Comparison of ENCODE assay signal across 8 cellular contexts in genomic region chr17:66441012-66441703, GRCh38.
DNase-seq lines count a peak whose midpoint lies in the region; ATAC-seq and TF ChIP-seq lines count a peak whose summit lies in the region.

No MANE protein-coding gene starts in this region.

- ATAC-seq in stimulated activated naive CD8-positive, alpha-beta T cell treated with anti-CD3 and anti-CD28 coated beads, Interleukin-15, Interleukin-2, amounts not matched to agents 100 U/mL and 50 U/mL, for 24 hours: no peak
- ATAC-seq in HG03045 (IDR thresholded peaks at IDR 0.05; ENCODE audit: unreplicated experiment) (peak; percentile 66), left colon (no peak)

- no peaks in the 10 kb centered on the region for H3K4me1 ChIP-seq in colonic mucosa

- H3K27ac Mint-ChIP-seq in stimulated activated naive CD8-positive, alpha-beta T cell treated with anti-CD3 and anti-CD28 coated beads, Interleukin-15, Interleukin-2, amounts not matched to agents 100 ng/mL and 50 ng/mL, for 24 hours: no peak overlapping the region

- H3K4me1 Mint-ChIP-seq in stimulated activated naive CD8-positive, alpha-beta T cell treated with anti-CD3 and anti-CD28 coated beads, Interleukin-15, Interleukin-2, amounts not matched to agents 100 ng/mL and 50 ng/mL, for 24 hours (ENCODE audit: low read depth): peaks cover 78% of the 10 kb centered on the region

- peak overlapping the region; percentile 42 for H3K4me3 Mint-ChIP-seq in stimulated activated naive CD8-positive, alpha-beta T cell treated with anti-CD3 and anti-CD28 coated beads, Interleukin-15, Interleukin-2, amounts not matched to agents 100 ng/mL and 50 ng/mL, for 24 hours

- H3K4me3 ChIP-seq in colonic mucosa: no peak overlapping the region

- H3K36me3 Mint-ChIP-seq in stimulated activated naive CD8-positive, alpha-beta T cell treated with anti-CD3 and anti-CD28 coated beads, Interleukin-15, Interleukin-2, amounts not matched to agents 100 ng/mL and 50 ng/mL, for 24 hours (ENCODE audit: low read depth): peaks cover 50% of the 10 kb centered on the region

- no peaks in the 10 kb centered on the region for H3K9me3 ChIP-seq in colonic mucosa

- no peaks in the 10 kb centered on the region for H3K27me3 Mint-ChIP-seq in stimulated activated naive CD8-positive, alpha-beta T cell treated with anti-CD3 and anti-CD28 coated beads, Interleukin-15, Interleukin-2, amounts not matched to agents 100 ng/mL and 50 ng/mL, for 24 hours

- H3K9me3 Mint-ChIP-seq in stimulated activated naive CD8-positive, alpha-beta T cell treated with anti-CD3 and anti-CD28 coated beads, Interleukin-15, Interleukin-2, amounts not matched to agents 100 ng/mL and 50 ng/mL, for 24 hours: no peaks in the 10 kb centered on the region

- no peak for DNase-seq in stimulated activated naive CD8-positive, alpha-beta T cell treated with anti-CD3 and anti-CD28 coated beads, Interleukin-15, Interleukin-2, amounts not matched to agents 100 U/mL and 50 U/mL, for 24 hours
- DNase-seq in SIG-M5 (lab: John Stamatoyannopoulos, UW) (peak; percentile 41), NCI-H2196 (lab: John Stamatoyannopoulos, UW; ENCODE audit: unreplicated experiment) (no peak), left colon (no peak), colonic mucosa (no peak)
- no peak for DNase-seq in central memory CD4-positive, alpha-beta T cell

- no peaks in the 10 kb centered on the region for H3K36me3 ChIP-seq in colonic mucosa

- no peak overlapping the region for H3K9ac ChIP-seq in colonic mucosa (ENCODE audit: low read depth in 2 of 2, low read length in 2 of 2)

- TF ChIP-seq CTCF in colonic mucosa (IDR thresholded peaks at IDR 0.05): no peak

- H3K27me3 ChIP-seq in colonic mucosa: no peaks in the 10 kb centered on the region

- no peak overlapping the region for H3K27ac ChIP-seq in colonic mucosa

- intact Hi-C loops in left colon (cut with DNase I, micrococcal nuclease): no loop called here
- intact Hi-C loops in colonic mucosa (cut with DNase I): no loop called here
